ENCODE assay signal across 2 cellular contexts in the genomic region with DNA sequence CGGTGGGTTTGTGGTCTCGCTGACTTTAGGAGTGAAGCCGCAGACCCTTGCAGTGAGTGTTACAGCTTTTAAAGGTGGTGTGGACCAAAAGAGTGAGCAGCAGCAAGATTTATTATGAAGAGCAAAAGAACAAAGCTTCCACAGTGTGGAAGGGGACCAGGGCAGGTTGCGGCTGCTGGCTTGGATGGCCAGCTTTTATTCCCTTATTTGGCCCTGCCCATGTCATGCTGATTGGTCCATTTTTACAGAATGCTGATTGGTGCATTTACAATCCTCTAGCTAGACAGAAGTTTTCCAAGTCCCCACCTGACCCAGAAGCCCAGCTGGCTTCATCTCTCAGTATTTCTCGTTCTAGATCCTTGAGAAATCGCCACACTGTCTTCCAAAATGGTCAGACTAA. TPM values are rescaled to one million over a fixed set of nuclear protein-coding genes. Genes with fewer than 3 reads are reported as not detected.
"Had no signal": no experiment of that assay in that cellular context is flagged by ENCODE, and none has a peak within 500 bp of the region (broad histone marks: within the 10 kb centered on the region; RNA-seq: fewer than 3 reads in every experiment).

No MANE protein-coding gene starts in this region.

RNA-seq across cellular contexts. Expression of gene CECR2, which starts 58.3 kb away (rescaled TPM):
- total RNA-seq: activated T-helper 2 cell treated with anti-CD3 and anti-CD28 coated beads, Interferon-gamma antibody, Interleukin-2, Interleukin-4, amounts not matched to agents 10 μg/mL and 5 μg/mL and 100 μg/mL, durations not matched to agents 14 hours and 24 hours and 36 hours; bronchial epithelial cell had no signal
